Comparison of ENCODE assay signal across 8 cellular contexts in the genomic region with DNA sequence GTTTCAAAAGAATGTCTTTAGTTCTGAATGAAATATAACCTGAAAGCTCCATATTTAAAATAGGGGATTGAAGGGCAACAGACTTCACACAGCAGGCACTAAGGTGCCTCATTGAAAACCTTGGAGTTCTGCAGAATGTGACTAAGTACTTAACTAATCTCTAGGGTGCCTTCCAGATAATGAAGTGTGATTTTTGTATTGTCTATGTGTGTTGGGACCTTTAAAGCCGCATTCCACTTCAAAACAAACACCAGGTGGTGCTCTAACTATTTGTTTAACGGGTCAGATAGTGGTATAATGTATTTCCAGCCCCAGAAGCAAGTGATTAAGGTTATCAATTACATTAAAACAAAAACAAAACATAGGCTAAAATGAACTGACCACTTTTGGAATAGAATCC. TPM values are rescaled to one million over a fixed set of nuclear protein-coding genes. Genes with fewer than 3 reads are reported as not detected.
DNase-seq lines count a peak whose midpoint lies in the region; ATAC-seq, FAIRE-seq and TF ChIP-seq lines count a peak whose summit lies in the region.

No MANE protein-coding gene starts in this region.

- H3K18ac ChIP-seq in H9 (ENCODE audit: insufficient read length, low read depth, low read length), result no peak overlapping the region

- no peaks in the 10 kb centered on the region for H3K4me1 ChIP-seq in H9 (ENCODE audit: insufficient read depth, low read length)
- H3K4me1 ChIP-seq in adipocyte (ENCODE audit: control insufficient read depth, insufficient read depth, low read length), result peaks cover 38% of the 10 kb centered on the region
- H3K4me1 ChIP-seq in HepG2 (ENCODE audit: insufficient read depth, low read length), result no peaks in the 10 kb centered on the region

- H3T11ph ChIP-seq in H9 (ENCODE audit: low read length), result no peak overlapping the region

- no peak overlapping the region for H4K8ac ChIP-seq in H9 (replicated peaks; ENCODE audit: insufficient read length, low read depth, low read length)

- H3K36me3 ChIP-seq in adipocyte (ENCODE audit: control insufficient read depth, insufficient read depth, low read length, severe bottlenecking), result peaks cover 94% of the 10 kb centered on the region
- H3K36me3 ChIP-seq in HepG2 (replicated peaks in 1 of 2; ENCODE audit: control insufficient read depth in 1 of 2, insufficient read depth in 2 of 2, low read length in 2 of 2), result peaks cover 17 to 82% of the 10 kb centered on the region in 2 experiments

- H2BK5ac ChIP-seq in H9 (ENCODE audit: insufficient read length, low read length), result no peak overlapping the region

- no peak overlapping the region for H3K56ac ChIP-seq in H9 (ENCODE audit: insufficient read length, low read depth, low read length)

- TF ChIP-seq POLR2A in HepG2 (IDR thresholded peaks at IDR 0.05; ENCODE audit: insufficient read depth in 1 of 2, low read depth in 2 of 2, low read length in 2 of 2), result no peak

- no peaks in the 10 kb centered on the region for H3K9me3 Mint-ChIP-seq in H9

- CTCF ChIA-PET in HepG2 (lab: Yijun Ruan, JAX; ENCODE audit: low intra/inter-chr PET ratio, low total read pairs), result no interaction called here

- H3K14ac ChIP-seq in H9 (ENCODE audit: insufficient read depth, low read length), result no peak overlapping the region

- no peak for DNase-seq in H9
- DNase-seq in adipocyte (ENCODE audit: low read depth), result peak; percentile 58
- DNase-seq in HepG2 (ENCODE audit: low spot score), result no peak
- no peak for DNase-seq in activated CD8-positive, alpha-beta memory T cell treated with anti-CD3 and anti-CD28 coated beads, Interleukin-2, amount 50 U/mL, for 4 hours
- DNase-seq in LoVo (ENCODE audit: low spot score), result no peak
- DNase-seq in NCI-H1694 treated with DMSO at 0.1 percent for 48 hours (lab: John Stamatoyannopoulos, UW), result no peak

- peak overlapping the region in 1 of 3 experiments; percentile 85; a peak in 3 of 7 replicates for H3K27ac Mint-ChIP-seq in H9

- no peak overlapping the region for H3K4ac ChIP-seq in H9 (ENCODE audit: low read depth, low read length)

- intact Hi-C loops in HepG2 (cut with micrococcal nuclease; ENCODE audit: unreplicated experiment), result no loop called here

- peaks cover 10 to 52% (median 51%) of the 10 kb centered on the region in 3 experiments; a peak in 6 of 7 replicates for H3K36me3 Mint-ChIP-seq in H9 (ENCODE audit: insufficient read depth in 1 of 3, low read depth in 3 of 3)

- H3K4me3 ChIP-seq in adipocyte (ENCODE audit: low read length), result no peak overlapping the region
- H3K4me3 ChIP-seq in HepG2 (replicated peaks in 1 of 3; ENCODE audit: insufficient read depth in 1 of 3, low read depth in 2 of 3, low read length in 3 of 3), result no peak overlapping the region

- no peak overlapping the region for H2BK15ac ChIP-seq in H9 (ENCODE audit: low read depth, low read length)

- in situ Hi-C loops in HepG2 (cut with HindIII; ENCODE audit: extremely low pct_ligation_motif_present, low pct_unique_long_range_greater_than_20kb), result no loop called here

- TF ChIP-seq EP300 in HepG2 (IDR thresholded peaks at IDR 0.05; ENCODE audit: low read depth in 2 of 2, low read length in 2 of 2) (no peak), HepG2 (CRISPR knock-in tag; IDR thresholded peaks at IDR 0.05; ENCODE audit: borderline replicate concordance) (no peak)

- H3K79me1 ChIP-seq in H9 (ENCODE audit: insufficient read depth, low read depth, low read length, poor library complexity, severe bottlenecking), result no peaks in the 10 kb centered on the region

- H4K20me1 ChIP-seq in H9 (ENCODE audit: control insufficient read depth, insufficient read depth, insufficient read length) (no peaks in the 10 kb centered on the region), HepG2 (ENCODE audit: insufficient read depth, low read length) (no peaks in the 10 kb centered on the region; the same call in 1 of the 2 replicates)

- POLR2A ChIA-PET in HepG2 (lab: Yijun Ruan, JAX), result no interaction called here

- no peaks in the 10 kb centered on the region for H3K79me2 ChIP-seq in H9 (ENCODE audit: insufficient read depth, low read length)
- H3K79me2 ChIP-seq in HepG2 (ENCODE audit: insufficient read depth, low read length), result peaks cover 7% of the 10 kb centered on the region

- no peak overlapping the region for H2BK120ac ChIP-seq in H9 (ENCODE audit: low read depth, low read length, poor library complexity, severe bottlenecking)

- BruUV-seq in HepG2 (replicated peaks; lab: Mats Ljungman, UMichigan), result TSS peak; percentile 11

- TF ChIP-seq CTCF in C4-2B (conservative IDR thresholded peaks at IDR 0.05), result peak; percentile 50
- TF ChIP-seq CTCF in H9 (conservative IDR thresholded peaks at IDR 0.05), result peak; percentile 58; the same call in 2 of the 3 replicates
- TF ChIP-seq CTCF in HepG2 (CRISPR knock-in tag; IDR thresholded peaks at IDR 0.05), result peak; percentile 34

- H3K23ac ChIP-seq in H9 (ENCODE audit: insufficient read length, low read depth, low read length), result no peak overlapping the region

- H4K5ac ChIP-seq in H9 (ENCODE audit: insufficient read length, low read depth, low read length), result no peak overlapping the region

- no peaks in the 10 kb centered on the region for H3K27me3 ChIP-seq in H9 (ENCODE audit: insufficient read depth, low read length)
- no peaks in the 10 kb centered on the region for H3K27me3 ChIP-seq in adipocyte (replicated peaks; ENCODE audit: control insufficient read depth, insufficient read depth, low read length)
- H3K27me3 ChIP-seq in HepG2 (ENCODE audit: control insufficient read depth in 1 of 2, insufficient read depth in 2 of 2, low read length in 2 of 2), result no peaks in the 10 kb centered on the region

- H3K23me2 ChIP-seq in H9 (ENCODE audit: insufficient read length, low read depth, low read length, poor library complexity, severe bottlenecking), result no peaks in the 10 kb centered on the region

- H3K9ac ChIP-seq in H9 (ENCODE audit: extremely low read depth, insufficient read length, low read length) (no peak overlapping the region), adipocyte (ENCODE audit: low read length) (no peak overlapping the region), HepG2 (ENCODE audit: insufficient read depth, low read depth, low read length) (no peak overlapping the region)

- ATAC-seq in HepG2 (peak; percentile 66), GM18520 (IDR thresholded peaks at IDR 0.05; ENCODE audit: unreplicated experiment) (no peak)

- no peak for TF ChIP-seq RAD21 in HepG2 (CRISPR knock-in tag; IDR thresholded peaks at IDR 0.05)

- H3K4me3 Mint-ChIP-seq in H9, result no peak overlapping the region

- no peak overlapping the region for H2AK5ac ChIP-seq in H9 (ENCODE audit: insufficient read length, low read length)

- no peaks in the 10 kb centered on the region for H3K27me3 Mint-ChIP-seq in H9 (ENCODE audit: low read depth)

- no peak overlapping the region for H4K91ac ChIP-seq in H9 (ENCODE audit: insufficient read length, low read depth, low read length)

- no CpG with 5 or more reads among the region's 2 CpGs for WGBS in H9 (ENCODE audit: extremely low coverage, insufficient read length, low lambda C conversion rate)
- WGBS in HepG2 (ENCODE audit: low lambda C conversion rate), result 84% methylated on average over 2 of the region's 2 CpGs

- no peak for FAIRE-seq in HepG2 (lab: Jason Lieb, UNC)

- H3K27ac ChIP-seq in C4-2B (no peak overlapping the region), H9 (ENCODE audit: insufficient read length, low read depth, low read length) (no peak overlapping the region), HepG2 (ENCODE audit: extremely low read length, insufficient read depth, low read length) (no peak overlapping the region)

- H2AFZ ChIP-seq in H9 (ENCODE audit: low read length) (no peak overlapping the region), HepG2 (ENCODE audit: low read length) (no peak overlapping the region)

- peaks cover 39 to 48% of the 10 kb centered on the region in 2 experiments for H3K4me1 Mint-ChIP-seq in H9

- no peak overlapping the region for H2BK20ac ChIP-seq in H9 (ENCODE audit: low read depth, low read length, poor library complexity, severe bottlenecking)

- H3K9me3 ChIP-seq in H9 (ENCODE audit: control insufficient read depth, low read depth, low read length) (no peaks in the 10 kb centered on the region), adipocyte (ENCODE audit: control insufficient read depth, low read length) (no peaks in the 10 kb centered on the region), HepG2 (ENCODE audit: low read length) (no peaks in the 10 kb centered on the region)

- no peak overlapping the region for H2BK12ac ChIP-seq in H9 (ENCODE audit: insufficient read length, low read depth, low read length)

- H3K4me2 ChIP-seq in H9 (ENCODE audit: insufficient read depth, insufficient read length, low read length) (no peak overlapping the region), HepG2 (ENCODE audit: low read depth, low read length) (no peak overlapping the region)

RNA-seq across cellular contexts. Expression of a gene that starts 28.0 kb away (rescaled TPM):
- 80.7 and 81.9 TPM in 2 replicates for total RNA-seq in H9 (2021)
- 53.6 and 75.5 TPM in 2 replicates for total RNA-seq in HepG2 (2016; rRNA removed; fragmentation: Illumina TruSeq; extraction: Trizol)
- total RNA-seq in HepG2 (2016; cell fraction: cytosol; rRNA removed; fragmentation: Illumina TruSeq; extraction: Trizol; ENCODE audit: low read depth), result 19.9 and 20.4 TPM in 2 replicates
- 55.4 and 69.3 TPM in 2 replicates for total RNA-seq in HepG2 (2016; cell fraction: insoluble cytoplasmic fraction; rRNA removed; fragmentation: Illumina TruSeq; extraction: Trizol)
- 41.0 and 43.7 TPM in 2 replicates for total RNA-seq in HepG2 (2016; cell fraction: membrane; rRNA removed; fragmentation: Illumina TruSeq; extraction: Trizol)
- total RNA-seq in HepG2 (2016; cell fraction: nucleus; rRNA removed; fragmentation: Illumina TruSeq; extraction: Trizol), result 52.9 and 55.9 TPM in 2 replicates
- polyA plus RNA-seq in HepG2 (2011; rRNA removed), result 66.2 and 71.7 TPM in 2 replicates
- 69.5 and 71.5 TPM in 2 replicates for polyA plus RNA-seq in HepG2 (2011; cell fraction: cytosol; rRNA removed)
- 50.5 and 60.9 TPM in 2 replicates for polyA plus RNA-seq in HepG2 (2011; cell fraction: nucleus; rRNA removed)
- polyA plus RNA-seq in HepG2 (2012), result 56.0 and 60.1 TPM in 2 replicates
- polyA plus RNA-seq in HepG2 (2016; cell fraction: cytosol; fragmentation: Illumina TruSeq; extraction: Trizol; ENCODE audit: low read depth), result 34.7 and 37.4 TPM in 2 replicates
- 161 and 167 TPM in 2 replicates for polyA plus RNA-seq in HepG2 (2016; cell fraction: insoluble cytoplasmic fraction; fragmentation: Illumina TruSeq; extraction: Trizol; ENCODE audit: low read depth)
- 56.9 and 63.5 TPM in 2 replicates for polyA plus RNA-seq in HepG2 (2016; cell fraction: membrane; fragmentation: Illumina TruSeq; extraction: Trizol; ENCODE audit: low read depth)
- polyA plus RNA-seq in HepG2 (2016; cell fraction: nucleus; fragmentation: Illumina TruSeq; extraction: Trizol; ENCODE audit: insufficient read depth, low read depth), result 94.6 and 99.1 TPM in 2 replicates
- polyA minus RNA-seq in HepG2 (2011; rRNA and poly(A)+ RNA removed; ENCODE audit: low replicate concordance), result 32.7 and 41.4 TPM in 2 replicates
- 30.4 and 30.6 TPM in 2 replicates for polyA minus RNA-seq in HepG2 (2011; cell fraction: cytosol; rRNA and poly(A)+ RNA removed)
- polyA minus RNA-seq in HepG2 (2011; cell fraction: nucleus; rRNA and poly(A)+ RNA removed), result 95.5 and 108 TPM in 2 replicates
